ENCODE assay signal across 24 cellular contexts in genomic region chr2:96452054-96452453, GRCh38. TPM values are rescaled to one million over a fixed set of nuclear protein-coding genes. Genes with fewer than 3 reads are reported as not detected.
DNase-seq lines count a peak whose midpoint lies in the region; ATAC-seq, FAIRE-seq and TF ChIP-seq lines count a peak whose summit lies in the region.
"Had no signal": no experiment of that assay in that cellular context is flagged by ENCODE, and none has a peak within 500 bp of the region (broad histone marks: within the 10 kb centered on the region; RNA-seq: fewer than 3 reads in every experiment).

No MANE protein-coding gene starts in this region.

- peak; percentile 18 for FAIRE-seq in bronchial epithelial cell (lab: Jason Lieb, UNC)
- FAIRE-seq: A204.1, D721Med, G401.6, GM12891 had no signal

- WGBS in upper lobe of left lung, 2 donors = 83 to 88% methylated on average over 6 of the region's 6 CpGs

- H3K4me3 ChIP-seq in bronchial epithelial cell (ENCODE audit: low read depth, low read length) (no peak overlapping the region), upper lobe of left lung (no peak overlapping the region), HAP-1 (no peak overlapping the region)
- H3K4me3 ChIP-seq: BLaER1 treated with 17β-estradiol and CSF1 and Interleukin-3, amounts not matched to agents 10 nM and 100 nM had no signal

- H3K36me3 ChIP-seq in bronchial epithelial cell (ENCODE audit: control insufficient read depth, insufficient read depth, low read length) (no peaks in the 10 kb centered on the region), upper lobe of left lung (no peaks in the 10 kb centered on the region), HAP-1 (replicated peaks) (no peaks in the 10 kb centered on the region)
- H3K36me3 ChIP-seq: BLaER1 treated with 17β-estradiol and CSF1 and Interleukin-3, amounts not matched to agents 10 nM and 100 nM had no signal

- H3K27ac ChIP-seq in upper lobe of left lung = no peak overlapping the region
- H3K27ac ChIP-seq: BLaER1 treated with 17β-estradiol and CSF1 and Interleukin-3, amounts not matched to agents 10 nM and 100 nM; C4-2B had no signal

- DNase-seq in bronchial epithelial cell (ENCODE audit: low read depth) = no peak
- peak; percentile 29 for DNase-seq in kidney tubule cell (ENCODE audit: low spot score)
- peak; percentile 36 for DNase-seq in renal cortical epithelial cell (ENCODE audit: low read depth)
- no peak for DNase-seq in upper lobe of left lung
- DNase-seq in HAP-1 (ENCODE audit: low spot score in 2 of 2) = no peak
- no peak for DNase-seq in AML-193 (lab: John Stamatoyannopoulos, UW)
- no peak for DNase-seq in NCI-H146 (lab: John Stamatoyannopoulos, UW)
- DNase-seq: 8988T; ACHN; Caco-2; Calu3; CD4-positive, alpha-beta T cell; CD8-positive, alpha-beta T cell; DMS79 treated with DMSO at 0.1 percent for 48 hours; GF-D8 had no signal

- H3K4me1 ChIP-seq in upper lobe of left lung (no peaks in the 10 kb centered on the region), HAP-1 (no peaks in the 10 kb centered on the region)

- H3K9me3 ChIP-seq in upper lobe of left lung (no peaks in the 10 kb centered on the region), HAP-1 (no peaks in the 10 kb centered on the region)
- H3K9me3 ChIP-seq: BLaER1 treated with 17β-estradiol and CSF1 and Interleukin-3, amounts not matched to agents 10 nM and 100 nM had no signal

- in situ Hi-C loops in HAP-1 (cut with MboI; ENCODE audit: low sequenced_read_pairs) = no loop called here

- no peak for TF ChIP-seq POLR2A in upper lobe of left lung (IDR thresholded peaks at IDR 0.05)

- TF ChIP-seq CTCF in bronchial epithelial cell (IDR thresholded peaks at IDR 0.05; ENCODE audit: insufficient read depth, low read length, severe bottlenecking) (no peak), upper lobe of left lung (IDR thresholded peaks at IDR 0.05) (no peak)

- TF ChIP-seq EP300 in upper lobe of left lung (IDR thresholded peaks at IDR 0.05) = no peak

- H3K27me3 ChIP-seq in bronchial epithelial cell (ENCODE audit: control insufficient read depth, insufficient read depth, low read length) = no peaks in the 10 kb centered on the region
- H3K27me3 ChIP-seq in upper lobe of left lung = no peaks in the 10 kb centered on the region
- no peaks in the 10 kb centered on the region for H3K27me3 ChIP-seq in HAP-1 (ENCODE audit: low read depth)
- H3K27me3 ChIP-seq: BLaER1 treated with 17β-estradiol and CSF1 and Interleukin-3, amounts not matched to agents 10 nM and 100 nM had no signal

- ATAC-seq in upper lobe of left lung (ENCODE audit: low FRiP score in 2 of 2) = peak; percentile 26 to 27
- no peak for ATAC-seq in HG02642 (IDR thresholded peaks at IDR 0.05; ENCODE audit: poor library complexity, unreplicated experiment)
- ATAC-seq: CD8-positive, alpha-beta T cell had no signal

RNA-seq across cellular contexts. Expression of gene NEURL3, which starts 53.1 kb away (rescaled TPM):
- not detected in 2 replicates for total RNA-seq in bronchial epithelial cell
- 9.0 and 31.1 TPM in 2 replicates for total RNA-seq in renal cortical epithelial cell
- total RNA-seq in upper lobe of left lung = 1 to 10 TPM in 2 of 6 donors, under 1 TPM in 1, not detected in 3; 0.61 to 2.6 (median 1.1) TPM
- total RNA-seq: A673; B cell; CD4-positive, alpha-beta T cell; CD8-positive, alpha-beta T cell had no signal

Comparison
In these comparisons a context has a peak if more than half of its experiments do, and no peak if none do; other contexts are left out.
1. DNase-seq: peak in kidney tubule cell (single experiment) and renal cortical epithelial cell (single experiment); none in bronchial epithelial cell (single experiment), upper lobe of left lung (0 of 2), HAP-1 (0 of 2), AML-193 (0 of 2) and NCI-H146 (single experiment).